ENCODE assay signal across 8 cellular contexts in genomic region chr1:229558460-229559335, GRCh38. TPM values are rescaled to one million over a fixed set of nuclear protein-coding genes. Genes with fewer than 3 reads are reported as not detected.
DNase-seq lines count a peak whose midpoint lies in the region; ATAC-seq and TF ChIP-seq lines count a peak whose summit lies in the region.

ABCB10 (minus strand) TSS chr1:229558707; CDS start chr1:229558652, 55 bp downstream.

- peaks cover 41% of the 10 kb centered on the region for H3K4me1 Mint-ChIP-seq in activated T-cell treated with anti-CD3 and anti-CD28 coated beads, Interleukin-2, amount 50 U/mL, for 24 hours (ENCODE audit: low read depth)

- peak; percentile 96 for DNase-seq in DMS79 (lab: John Stamatoyannopoulos, UW)
- peak; percentile 88 for DNase-seq in Jurkat, Clone E6-1 (ENCODE audit: low read depth, low spot score)
- DNase-seq in activated T-cell treated with anti-CD3 and anti-CD28 coated beads, Interleukin-2, amount 50 U/mL, for 24 hours, result peak; percentile 96
- peak; percentile 73 for DNase-seq in stimulated activated CD8-positive, alpha-beta memory T cell treated with anti-CD3 and anti-CD28 coated beads, Interleukin-7, amount 100 ng/mL, for 24 hours (ENCODE audit: low read depth)

- H3K4me1 ChIP-seq in esophagus (ENCODE audit: control insufficient read depth in 2 of 2, insufficient read depth in 2 of 2, low read length in 1 of 2) (peaks cover 0 to 7% of the 10 kb centered on the region in 2 donors), muscle layer of colon (ENCODE audit: insufficient read depth, low read length) (peaks cover 40% of the 10 kb centered on the region)

- ATAC-seq in GM21619 (IDR thresholded peaks at IDR 0.05; ENCODE audit: unreplicated experiment), result peak; percentile 79

- peaks cover 28% of the 10 kb centered on the region for H3K36me3 Mint-ChIP-seq in activated T-cell treated with anti-CD3 and anti-CD28 coated beads, Interleukin-2, amount 50 U/mL, for 24 hours (ENCODE audit: low read depth)

- no peaks in the 10 kb centered on the region for H3K9me3 Mint-ChIP-seq in activated T-cell treated with anti-CD3 and anti-CD28 coated beads, Interleukin-2, amount 50 U/mL, for 24 hours

- no peaks in the 10 kb centered on the region for H3K27me3 Mint-ChIP-seq in activated T-cell treated with anti-CD3 and anti-CD28 coated beads, Interleukin-2, amount 50 U/mL, for 24 hours

- H3K36me3 ChIP-seq in esophagus (ENCODE audit: control insufficient read depth in 2 of 2, insufficient read depth in 2 of 2, low read length in 1 of 2) (no peaks in the 10 kb centered on the region), muscle layer of colon (ENCODE audit: insufficient read depth, low read length) (no peaks in the 10 kb centered on the region)

- H3K9me3 ChIP-seq in esophagus (ENCODE audit: control insufficient read depth in 2 of 2, insufficient read depth in 1 of 2, low read depth in 1 of 2, low read length in 1 of 2) (no peaks in the 10 kb centered on the region), muscle layer of colon (ENCODE audit: low read length) (no peaks in the 10 kb centered on the region)

- H3K27me3 ChIP-seq in esophagus (ENCODE audit: control insufficient read depth in 1 of 2, insufficient read depth in 2 of 2, low read length in 2 of 2), result no peaks in the 10 kb centered on the region
- no peaks in the 10 kb centered on the region for H3K27me3 ChIP-seq in muscle layer of colon (ENCODE audit: control insufficient read depth in 1 of 2, insufficient read depth in 2 of 2, low read length in 2 of 2)

- peak within 1 kb of the TSS; percentile 90 for H3K4me3 Mint-ChIP-seq in activated T-cell treated with anti-CD3 and anti-CD28 coated beads, Interleukin-2, amount 50 U/mL, for 24 hours

- H3K4me3 ChIP-seq in Jurkat, Clone E6-1 (ENCODE audit: low read length), result peak within 1 kb of the TSS; percentile 69
- H3K4me3 ChIP-seq in esophagus (ENCODE audit: low read depth in 1 of 2, low read length in 2 of 2) (peak within 1 kb of the TSS; percentile 72 to 91), muscle layer of colon (ENCODE audit: low read depth in 1 of 2, low read length in 2 of 2) (peak within 1 kb of the TSS; percentile 87 to 88)

- H3K9ac ChIP-seq in muscle layer of colon (ENCODE audit: low read length), result peak within 1 kb of the TSS; percentile 77

- 0% methylated on average over 81 to 109 of the region's 109 CpGs for WGBS in esophagus, 2 donors

- H3K27ac Mint-ChIP-seq in activated T-cell treated with anti-CD3 and anti-CD28 coated beads, Interleukin-2, amount 50 U/mL, for 24 hours, result peak within 1 kb of the TSS; percentile 93

- H3K27ac ChIP-seq in esophagus (ENCODE audit: low read depth in 2 of 2, low read length in 1 of 2) (peak within 1 kb of the TSS; percentile 85 to 90), muscle layer of colon (ENCODE audit: low read depth, low read length) (peak within 1 kb of the TSS; percentile 84)

TF ChIP-seq in PFSK-1, 5 proteins besides CTCF, POLR2A, EP300 and RAD21:
- TF ChIP-seq POLR2AphosphoS5 (IDR thresholded peaks at IDR 0.05; ENCODE audit: low read depth, low read length) (no peak; the same call in 1 of the 2 replicates), TAF1 (IDR thresholded peaks at IDR 0.05; ENCODE audit: borderline replicate concordance, insufficient read depth, low read length) (peak; percentile 64; the same call in 1 of the 2 replicates), SIN3A (IDR thresholded peaks at IDR 0.05; ENCODE audit: borderline replicate concordance, insufficient read depth, low read length) (peak; percentile 76; the same call in 1 of the 2 replicates), REST (IDR thresholded peaks at IDR 0.05; ENCODE audit: insufficient read depth in 1 of 2, low read depth in 2 of 2, low read length in 2 of 2) (0 out of 4 replicates have a peak, but pooled peaks of 1 of the 2 experiments have one; percentile 36), FOXP2 (optimal IDR thresholded peaks at IDR 0.05; ENCODE audit: borderline replicate concordance, extremely low read depth, extremely low read length, insufficient read depth) (peak; percentile 92)

RNA-seq across cellular contexts. Expression of gene ABCB10, which starts in this region (rescaled TPM):
- 59.2 TPM for polyA plus RNA-seq in Jurkat, Clone E6-1 (2012; ENCODE audit: insufficient read depth, insufficient read length)
- polyA plus RNA-seq in PFSK-1 (2012; ENCODE audit: insufficient read length, low read depth), result 8.9 TPM
- 1 to 10 TPM; 5.9 to 6.4 TPM for polyA plus RNA-seq in esophagus

Comparison
In these comparisons a context has a peak if more than half of its experiments do, and no peak if none do; other contexts are left out.
1. Peak in every context shown above with its lines: DNase-seq, ATAC-seq, H3K4me3 ChIP-seq and H3K27ac ChIP-seq.